In the genomic region with DNA sequence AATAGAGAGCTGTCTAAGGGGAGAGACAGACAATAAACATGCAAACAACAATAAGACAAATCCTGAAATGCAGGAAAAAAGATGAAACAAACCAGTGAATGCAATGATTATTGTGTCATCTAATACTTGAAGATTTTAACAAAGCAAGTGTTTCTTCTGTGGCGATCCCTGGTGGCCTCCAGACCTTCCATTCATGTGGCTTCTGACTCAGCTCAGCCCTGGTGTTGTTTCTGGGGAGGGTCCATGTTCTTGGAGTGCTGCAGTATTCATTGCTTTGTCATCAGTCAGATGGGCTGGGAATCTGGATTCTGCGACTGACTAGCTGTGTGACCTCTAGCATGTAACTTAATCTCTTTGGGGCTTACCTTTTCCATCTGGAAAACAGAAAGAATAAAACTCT, we compare ENCODE assay signal across 1 cellular context.
TF ChIP-seq lines count a peak whose summit lies in the region.

No MANE protein-coding gene starts in this region.

TF ChIP-seq in GM23338, 12 proteins besides CTCF, POLR2A, EP300 and RAD21 (continued from another document):
- TF ChIP-seq, protein P1, sequence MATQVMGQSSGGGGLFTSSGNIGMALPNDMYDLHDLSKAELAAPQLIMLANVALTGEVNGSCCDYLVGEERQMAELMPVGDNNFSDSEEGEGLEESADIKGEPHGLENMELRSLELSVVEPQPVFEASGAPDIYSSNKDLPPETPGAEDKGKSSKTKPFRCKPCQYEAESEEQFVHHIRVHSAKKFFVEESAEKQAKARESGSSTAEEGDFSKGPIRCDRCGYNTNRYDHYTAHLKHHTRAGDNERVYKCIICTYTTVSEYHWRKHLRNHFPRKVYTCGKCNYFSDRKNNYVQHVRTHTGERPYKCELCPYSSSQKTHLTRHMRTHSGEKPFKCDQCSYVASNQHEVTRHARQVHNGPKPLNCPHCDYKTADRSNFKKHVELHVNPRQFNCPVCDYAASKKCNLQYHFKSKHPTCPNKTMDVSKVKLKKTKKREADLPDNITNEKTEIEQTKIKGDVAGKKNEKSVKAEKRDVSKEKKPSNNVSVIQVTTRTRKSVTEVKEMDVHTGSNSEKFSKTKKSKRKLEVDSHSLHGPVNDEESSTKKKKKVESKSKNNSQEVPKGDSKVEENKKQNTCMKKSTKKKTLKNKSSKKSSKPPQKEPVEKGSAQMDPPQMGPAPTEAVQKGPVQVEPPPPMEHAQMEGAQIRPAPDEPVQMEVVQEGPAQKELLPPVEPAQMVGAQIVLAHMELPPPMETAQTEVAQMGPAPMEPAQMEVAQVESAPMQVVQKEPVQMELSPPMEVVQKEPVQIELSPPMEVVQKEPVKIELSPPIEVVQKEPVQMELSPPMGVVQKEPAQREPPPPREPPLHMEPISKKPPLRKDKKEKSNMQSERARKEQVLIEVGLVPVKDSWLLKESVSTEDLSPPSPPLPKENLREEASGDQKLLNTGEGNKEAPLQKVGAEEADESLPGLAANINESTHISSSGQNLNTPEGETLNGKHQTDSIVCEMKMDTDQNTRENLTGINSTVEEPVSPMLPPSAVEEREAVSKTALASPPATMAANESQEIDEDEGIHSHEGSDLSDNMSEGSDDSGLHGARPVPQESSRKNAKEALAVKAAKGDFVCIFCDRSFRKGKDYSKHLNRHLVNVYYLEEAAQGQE (IDR thresholded peaks at IDR 0.05; ENCODE audit: unreplicated experiment) = no peak
- no peak for TF ChIP-seq JUNB (IDR thresholded peaks at IDR 0.05; ENCODE audit: unreplicated experiment)
